Comparison of ENCODE assay signal across 1 cellular context in genomic region chr1:25031966-25032667, GRCh38.
TF ChIP-seq lines count a peak whose summit lies in the region.

No MANE protein-coding gene starts in this region.

TF ChIP-seq in WTC11, 78 proteins besides CTCF, POLR2A, EP300 and RAD21 (continued from another document):
- TF ChIP-seq STAT6 (CRISPR knock-in tag; conservative IDR thresholded peaks at IDR 0.05; ENCODE audit: low read depth) (no peak), RORB (CRISPR knock-in tag; IDR thresholded peaks at IDR 0.05) (no peak), HMGA2 (CRISPR knock-in tag; IDR thresholded peaks at IDR 0.05) (no peak), ATF3 (CRISPR knock-in tag; conservative IDR thresholded peaks at IDR 0.05) (no peak)
TF ChIP-seq in WTC11: peak in this region for 0.
